ENCODE assay signal across 9 cellular contexts in genomic region chr3:38453914-38454178, GRCh38. TPM values are rescaled to one million over a fixed set of nuclear protein-coding genes. Genes with fewer than 3 reads are reported as not detected.
A peak's percentile ranks its signal among the peaks of the same experiment; 100 is the strongest.
DNase-seq lines count a peak whose midpoint lies in the region; ATAC-seq, FAIRE-seq and TF ChIP-seq lines count a peak whose summit lies in the region.
"Had no signal": no experiment of that assay in that cellular context is flagged by ENCODE, and none has a peak within 500 bp of the region (broad histone marks: within the 10 kb centered on the region; RNA-seq: fewer than 3 reads in every experiment).

No MANE protein-coding gene starts in this region.

- H3K4me1 ChIP-seq in A549 (peaks cover 9% of the 10 kb centered on the region; the same call in 2 of the 3 replicates), breast epithelium (peaks cover 0 to 19% of the 10 kb centered on the region in 2 donors), mucosa of rectum (ENCODE audit: control insufficient read depth in 2 of 2, insufficient read depth in 2 of 2, low read length in 2 of 2) (peaks cover 24 to 36% of the 10 kb centered on the region in 2 donors)

- H3K36me3 ChIP-seq in breast epithelium (no peaks in the 10 kb centered on the region), mucosa of rectum (ENCODE audit: control insufficient read depth in 2 of 2, insufficient read depth in 2 of 2, low read length in 2 of 2) (no peaks in the 10 kb centered on the region)

- POLR2A ChIA-PET in A549 (lab: Yijun Ruan, JAX): interaction anchor here (0.7 to 1.3 kb wide), 3 partner anchors 12 to 317 kb away, joined by 3 to 5 read pairs (median 4); partner anchors contain the start of genes ACAA1 and OXSR1

- TF ChIP-seq POLR2A in A549 (IDR thresholded peaks at IDR 0.05; ENCODE audit: low read length) (no peak), breast epithelium (IDR thresholded peaks at IDR 0.05) (no peak)

- no CpG with 5 or more reads among the region's 36 CpGs for WGBS in A549 (ENCODE audit: missing lambda C conversion rate)

- TF ChIP-seq CTCF in A549 (IDR thresholded peaks at IDR 0.05) (no peak), breast epithelium (IDR thresholded peaks at IDR 0.05) (no peak)

- H3K9ac ChIP-seq in mucosa of rectum (ENCODE audit: low read depth in 1 of 2, low read length in 2 of 2): peak overlapping the region; percentile 75 to 86

- no peak for TF ChIP-seq EP300 in A549 (IDR thresholded peaks at IDR 0.05)

- DNase-seq in A549 (ENCODE audit: low read depth in 1 of 2, low spot score in 1 of 2): no peak
- no peak for DNase-seq in breast epithelium (ENCODE audit: low spot score in 2 of 2)
- no peak for DNase-seq in stimulated activated CD4-positive, alpha-beta T cell treated with anti-CD3 and anti-CD28 coated beads, Interleukin-12 subunit alpha, Interleukin-12 subunit beta, amount 100 ng/mL, for 4 hours
- no peak for DNase-seq in NCI-H510A treated with DMSO at 0.1 percent for 48 hours (lab: John Stamatoyannopoulos, UW)
- no peak for DNase-seq in midbrain (lab: John Stamatoyannopoulos, UW)
- no peak for DNase-seq in NK-92 (lab: John Stamatoyannopoulos, UW; ENCODE audit: unreplicated experiment)

- intact Hi-C loops in breast epithelium (cut with DNase I; ENCODE audit: low total_unique reads): no loop called here

- TF ChIP-seq RAD21 in A549 (conservative IDR thresholded peaks at IDR 0.05 in 1 of 2, IDR thresholded peaks at IDR 0.05 in 1 of 2): no peak

- H3K9me3 ChIP-seq in A549 (no peaks in the 10 kb centered on the region), breast epithelium (no peaks in the 10 kb centered on the region), mucosa of rectum (ENCODE audit: control insufficient read depth in 2 of 2, low read length in 2 of 2) (no peaks in the 10 kb centered on the region)

- no peak for FAIRE-seq in A549 (lab: Jason Lieb, UNC)
- FAIRE-seq: TTC549 had no signal

- H3K27me3 ChIP-seq in breast epithelium: no peaks in the 10 kb centered on the region
- no peaks in the 10 kb centered on the region for H3K27me3 ChIP-seq in mucosa of rectum (ENCODE audit: control insufficient read depth in 2 of 2, insufficient read depth in 2 of 2, low read length in 2 of 2)

- peak overlapping the region; percentile 93 for H3K4me3 ChIP-seq in A549
- peak overlapping the region; percentile 58 to 98 (median 85) for H3K4me3 ChIP-seq in breast epithelium
- H3K4me3 ChIP-seq in mucosa of rectum (ENCODE audit: low read length in 2 of 2): peak overlapping the region; percentile 87 to 92

- ATAC-seq in A549: peak in 1 of 2 experiments; percentile 28; a peak in 3 of 6 replicates
- peak; percentile 21 for ATAC-seq in HG03064 (IDR thresholded peaks at IDR 0.05; ENCODE audit: low read depth, unreplicated experiment)

- H3K4me2 ChIP-seq in A549: peak overlapping the region; percentile 99

- CTCF ChIA-PET in A549 (lab: Yijun Ruan, JAX): no interaction called here

- H3K27ac ChIP-seq in A549 (peak overlapping the region; percentile 96 to 98), breast epithelium (peak overlapping the region; percentile 92 to 98), mucosa of rectum (ENCODE audit: low read depth in 2 of 2, low read length in 2 of 2) (peak overlapping the region; percentile 87 to 92)

TF ChIP-seq in A549, 52 proteins besides CTCF, POLR2A, EP300 and RAD21:
- no peak for TF ChIP-seq EHF (CRISPR knock-in tag; IDR thresholded peaks at IDR 0.05)
- no peak for TF ChIP-seq MAFK (IDR thresholded peaks at IDR 0.05; ENCODE audit: partially characterized antibody)
- no peak for TF ChIP-seq MAZ (IDR thresholded peaks at IDR 0.05; ENCODE audit: borderline replicate concordance, low read depth, low read length)
- TF ChIP-seq MAX (IDR thresholded peaks at IDR 0.05): no peak
- TF ChIP-seq TP53 (CRISPR knock-in tag; IDR thresholded peaks at IDR 0.05): no peak
- no peak for TF ChIP-seq MYC (IDR thresholded peaks at IDR 0.05; ENCODE audit: borderline replicate concordance, low read length)
- TF ChIP-seq ZNF302 (CRISPR knock-in tag; IDR thresholded peaks at IDR 0.05): no peak
- TF ChIP-seq CHD4 (IDR thresholded peaks at IDR 0.05; ENCODE audit: borderline replicate concordance): no peak
- TF ChIP-seq NFE2L2 (conservative IDR thresholded peaks at IDR 0.05; ENCODE audit: low read length): no peak

RNA-seq across cellular contexts. Expression of gene ACVR2B, which starts 0.2 kb away (rescaled TPM):
- polyA plus RNA-seq in A549 (2011; rRNA removed) (2.8 and 3.5 TPM in 2 replicates), A549 (2017; fragmentation: RNase III; extraction: RNeasy Plus Mini Kit Qiagen cat#74134 plus additional on column Dnase treatment) (1.2 to 1.3 TPM (median 1.2 TPM) in 3 replicates)
- polyA plus RNA-seq in A549 (2012; cell fraction: cytosol; rRNA removed): 1.5 and 2.0 TPM in 2 replicates
- 3.0 and 3.1 TPM in 2 replicates for polyA plus RNA-seq in A549 (2012; cell fraction: nucleus; rRNA removed)
- 15.0 and 18.1 TPM in 2 replicates for polyA minus RNA-seq in A549 (2011; rRNA and poly(A)+ RNA removed)
- total RNA-seq in breast epithelium: 10 to 100 TPM in 2 of 3 donors, 1 to 10 TPM in 1; 4.0 to 10.7 (median 10.2) TPM

RNA-seq across cellular contexts. Expression of gene EXOG, which starts 42.3 kb away (rescaled TPM):
- polyA plus RNA-seq in A549 (2011; rRNA removed): 16.6 and 17.1 TPM in 2 replicates
- 3.9 and 4.0 TPM in 2 replicates for polyA plus RNA-seq in A549 (2012; cell fraction: cytosol; rRNA removed)
- polyA plus RNA-seq in A549 (2012; cell fraction: nucleus; rRNA removed): 4.4 and 10.4 TPM in 2 replicates
- polyA plus RNA-seq in A549 (2017; fragmentation: RNase III; extraction: RNeasy Plus Mini Kit Qiagen cat#74134 plus additional on column Dnase treatment): 11.2 to 16.0 TPM (median 12.9 TPM) in 3 replicates
- polyA minus RNA-seq in A549 (2011; rRNA and poly(A)+ RNA removed): 6.1 TPM in 2 replicates
- 10 to 100 TPM in 1 of 3 donors, 1 to 10 TPM in 2; 7.5 to 10.2 (median 8.8) TPM for total RNA-seq in breast epithelium
